7 cellular contexts compared by ENCODE assay signal in genomic region chr16:15574614-15574948, GRCh38.
"Had no signal": no experiment of that assay in that cellular context is flagged by ENCODE, and none has a peak within 500 bp of the region (broad histone marks: within the 10 kb centered on the region; RNA-seq: fewer than 3 reads in every experiment).

No MANE protein-coding gene starts in this region.

- DNase-seq: GM23248, GOT3, H7, HFFc6, KG1 had no signal

- H3K4me3 Mint-ChIP-seq: HFFc6, IgD-negative memory B cell had no signal

- ATAC-seq: HCT116 had no signal

- H3K27ac Mint-ChIP-seq: HFFc6, IgD-negative memory B cell had no signal

- H3K9me3 Mint-ChIP-seq: HFFc6 had no signal

- H3K27me3 Mint-ChIP-seq: IgD-negative memory B cell had no signal
